Comparison of ENCODE assay signal across 26 cellular contexts in genomic region chr9:125028041-125028440, GRCh38.
"Had no signal": no experiment of that assay in that cellular context is flagged by ENCODE, and none has a peak within 500 bp of the region (broad histone marks: within the 10 kb centered on the region; RNA-seq: fewer than 3 reads in every experiment).

No MANE protein-coding gene starts in this region.

- H3K36me3 Mint-ChIP-seq: natural killer cell had no signal

- H3K9me3 ChIP-seq: heart right ventricle, lower lobe of right lung, ovary, sigmoid colon, tibial nerve, uterus had no signal

- H3K79me2 ChIP-seq: hepatocyte had no signal

- H3K27me3 Mint-ChIP-seq: naive B cell; progenitor cell of endocrine pancreas; stimulated activated memory B cell treated with anti-CD40 and anti-IgM and Interleukin-4, amounts not matched to agents 10 μg/mL and 1 μg/mL and 100 μg/mL, for 72 hours; stimulated activated naive CD8-positive, alpha-beta T cell treated with anti-CD3 and anti-CD28 coated beads, Interleukin-15, amount 100 ng/mL, for 72 hours; type B pancreatic cell had no signal

- H3K27ac Mint-ChIP-seq: natural killer cell; nephron progenitor cell; progenitor cell of endocrine pancreas; stimulated activated memory B cell treated with anti-CD40 and anti-IgM and Interleukin-4, amounts not matched to agents 10 μg/mL and 1 μg/mL and 100 μg/mL, for 72 hours; type B pancreatic cell had no signal

- H3K4me3 ChIP-seq: heart right ventricle, hepatocyte, lower lobe of right lung, ovary, sigmoid colon, smooth muscle cell, tibial nerve, uterus had no signal

- H2AFZ ChIP-seq: hepatocyte had no signal

- H3K27ac ChIP-seq: heart right ventricle, hepatocyte, lower lobe of right lung, ovary, sigmoid colon, tibial nerve, uterus had no signal

- H3K4me1 Mint-ChIP-seq: naive B cell; natural killer cell; stimulated activated memory B cell treated with anti-CD40 and anti-IgM and Interleukin-4, amounts not matched to agents 10 μg/mL and 1 μg/mL and 100 μg/mL, for 72 hours had no signal

- H3K4me1 ChIP-seq: heart right ventricle, lower lobe of right lung, sigmoid colon, tibial nerve, uterus had no signal

- H3K27me3 ChIP-seq: heart right ventricle, hepatocyte, ovary, sigmoid colon, tibial nerve, uterus had no signal

- DNase-seq: heart right ventricle; islet precursor cell; left ventricle myocardium superior; lower lobe of right lung; mammary epithelial cell; mesenchymal stem cell; naive B cell; natural killer cell; nephron progenitor cell; ovary; right cardiac atrium; sigmoid colon; stimulated activated CD4-positive, alpha-beta T cell treated with anti-CD3 and anti-CD28 coated beads, Interleukin-1b, Interleukin-23, amount 100 ng/mL, for 48 hours; stimulated activated CD4-positive, alpha-beta T cell treated with anti-CD3 and anti-CD28 coated beads, Interleukin-2, amount 100 ng/mL, for 48 hours; stimulated activated CD4-positive, alpha-beta T cell treated with anti-CD3 and anti-CD28 coated beads, Interleukin-4, amount 100 ng/mL, for 4 hours; stimulated activated CD8-positive, alpha-beta memory T cell treated with anti-CD3 and anti-CD28 coated beads, Interleukin-4, amount 100 ng/mL, for 48 hours; stimulated activated naive CD4-positive, alpha-beta T cell treated with Interleukin-2 at 50 U/mL for 16 hours; stimulated activated naive CD8-positive, alpha-beta T cell treated with anti-CD3 and anti-CD28 coated beads, Interleukin-15, amount 100 ng/mL, for 72 hours; substantia nigra; uterus had no signal

- ATAC-seq: heart right ventricle; left ventricle myocardium superior; lower lobe of right lung; natural killer cell; right cardiac atrium; stimulated activated memory B cell treated with anti-CD40 and anti-IgM and Interleukin-4, amounts not matched to agents 10 μg/mL and 1 μg/mL and 100 μg/mL, for 72 hours; stimulated activated naive CD8-positive, alpha-beta T cell treated with anti-CD3 and anti-CD28 coated beads, Interleukin-15, amount 100 ng/mL, for 72 hours had no signal

- H3K9me3 Mint-ChIP-seq: naive B cell; natural killer cell; nephron progenitor cell; stimulated activated memory B cell treated with anti-CD40 and anti-IgM and Interleukin-4, amounts not matched to agents 10 μg/mL and 1 μg/mL and 100 μg/mL, for 72 hours; type B pancreatic cell had no signal

- H3K36me3 ChIP-seq: ovary, uterus had no signal

- H3K4me2 ChIP-seq: hepatocyte, smooth muscle cell had no signal

- H3K4me3 Mint-ChIP-seq: naive B cell; natural killer cell; nephron progenitor cell; stimulated activated memory B cell treated with anti-CD40 and anti-IgM and Interleukin-4, amounts not matched to agents 10 μg/mL and 1 μg/mL and 100 μg/mL, for 72 hours; stimulated activated naive CD8-positive, alpha-beta T cell treated with anti-CD3 and anti-CD28 coated beads, Interleukin-15, amount 100 ng/mL, for 72 hours; type B pancreatic cell had no signal
